1 cellular context compared by ENCODE assay signal in the genomic region with DNA sequence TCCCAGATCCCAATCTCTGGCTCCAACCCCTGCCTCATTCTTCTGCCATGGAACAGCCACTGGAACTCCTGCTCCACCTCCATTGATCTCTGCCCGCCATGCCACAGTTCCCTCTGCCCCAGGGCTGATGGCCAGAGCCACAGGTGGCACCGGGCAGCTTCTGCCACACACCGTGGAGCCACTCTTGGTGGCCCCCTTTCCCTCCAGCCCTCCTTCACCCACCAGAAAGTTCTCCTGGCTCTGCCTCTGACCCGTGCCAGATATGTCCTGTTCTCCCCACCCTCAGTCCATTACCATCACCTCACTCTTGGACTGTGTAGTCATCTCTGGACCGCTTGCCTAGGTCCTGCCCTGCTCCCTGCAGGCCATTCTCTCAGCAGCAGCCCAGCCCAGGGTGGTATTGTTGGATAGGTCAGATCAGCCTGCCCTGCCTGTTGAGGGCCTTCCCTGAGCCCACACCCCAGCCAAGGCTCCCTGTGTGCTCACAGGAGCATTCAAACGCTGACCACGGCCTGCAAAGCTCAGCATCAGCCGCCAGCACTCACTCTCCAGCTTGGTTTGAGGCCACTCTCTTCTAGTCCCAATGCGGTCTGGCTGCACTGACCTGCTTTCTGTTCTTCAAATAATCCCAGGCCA.
TF ChIP-seq lines count a peak whose summit lies in the region.

No MANE protein-coding gene starts in this region.

TF ChIP-seq in HepG2, 621 proteins besides CTCF, POLR2A, EP300 and RAD21 (continued from another document):
- TF ChIP-seq HCFC1 (IDR thresholded peaks at IDR 0.05; ENCODE audit: low read depth, low read length) (no peak), MYNN (CRISPR knock-in tag; IDR thresholded peaks at IDR 0.05; ENCODE audit: low read depth) (no peak), ZNF775 (CRISPR knock-in tag; IDR thresholded peaks at IDR 0.05; ENCODE audit: borderline replicate concordance) (no peak), MED13 (CRISPR knock-in tag; IDR thresholded peaks at IDR 0.05) (no peak), MEIS2 (CRISPR knock-in tag; IDR thresholded peaks at IDR 0.05) (no peak), RXRA (CRISPR knock-in tag; IDR thresholded peaks at IDR 0.05) (no peak), ZSCAN31 (CRISPR knock-in tag; IDR thresholded peaks at IDR 0.05; ENCODE audit: low read depth) (no peak), ZNF160 (CRISPR knock-in tag; IDR thresholded peaks at IDR 0.05) (no peak), FOXK2 (IDR thresholded peaks at IDR 0.05) (no peak)
- TF ChIP-seq, protein P1, sequence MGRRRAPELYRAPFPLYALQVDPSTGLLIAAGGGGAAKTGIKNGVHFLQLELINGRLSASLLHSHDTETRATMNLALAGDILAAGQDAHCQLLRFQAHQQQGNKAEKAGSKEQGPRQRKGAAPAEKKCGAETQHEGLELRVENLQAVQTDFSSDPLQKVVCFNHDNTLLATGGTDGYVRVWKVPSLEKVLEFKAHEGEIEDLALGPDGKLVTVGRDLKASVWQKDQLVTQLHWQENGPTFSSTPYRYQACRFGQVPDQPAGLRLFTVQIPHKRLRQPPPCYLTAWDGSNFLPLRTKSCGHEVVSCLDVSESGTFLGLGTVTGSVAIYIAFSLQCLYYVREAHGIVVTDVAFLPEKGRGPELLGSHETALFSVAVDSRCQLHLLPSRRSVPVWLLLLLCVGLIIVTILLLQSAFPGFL (CRISPR knock-in tag; IDR thresholded peaks at IDR 0.05) = no peak
- TF ChIP-seq, protein P2, sequence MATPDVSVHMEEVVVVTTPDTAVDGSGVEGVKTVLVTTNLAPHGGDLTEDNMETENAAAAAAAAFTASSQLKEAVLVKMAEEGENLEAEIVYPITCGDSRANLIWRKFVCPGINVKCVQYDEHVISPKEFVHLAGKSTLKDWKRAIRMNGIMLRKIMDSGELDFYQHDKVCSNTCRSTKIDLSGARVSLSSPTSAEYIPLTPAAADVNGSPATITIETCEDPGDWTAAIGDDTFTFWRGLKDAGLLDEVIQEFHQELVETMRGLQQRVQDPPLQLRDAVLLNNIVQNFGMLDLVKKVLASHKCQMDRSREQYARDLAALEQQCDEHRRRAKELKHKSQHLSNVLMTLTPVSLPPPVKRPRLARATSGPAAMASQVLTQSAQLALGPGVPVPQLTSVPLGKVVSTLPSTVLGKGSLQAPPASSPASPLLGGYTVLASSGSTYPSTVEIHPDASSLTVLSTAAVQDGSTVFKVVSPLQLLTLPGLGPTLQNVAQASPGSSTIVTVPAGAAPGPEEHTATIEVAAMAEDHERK (CRISPR knock-in tag; IDR thresholded peaks at IDR 0.05; ENCODE audit: low read depth) = no peak
- TF ChIP-seq, protein P3, sequence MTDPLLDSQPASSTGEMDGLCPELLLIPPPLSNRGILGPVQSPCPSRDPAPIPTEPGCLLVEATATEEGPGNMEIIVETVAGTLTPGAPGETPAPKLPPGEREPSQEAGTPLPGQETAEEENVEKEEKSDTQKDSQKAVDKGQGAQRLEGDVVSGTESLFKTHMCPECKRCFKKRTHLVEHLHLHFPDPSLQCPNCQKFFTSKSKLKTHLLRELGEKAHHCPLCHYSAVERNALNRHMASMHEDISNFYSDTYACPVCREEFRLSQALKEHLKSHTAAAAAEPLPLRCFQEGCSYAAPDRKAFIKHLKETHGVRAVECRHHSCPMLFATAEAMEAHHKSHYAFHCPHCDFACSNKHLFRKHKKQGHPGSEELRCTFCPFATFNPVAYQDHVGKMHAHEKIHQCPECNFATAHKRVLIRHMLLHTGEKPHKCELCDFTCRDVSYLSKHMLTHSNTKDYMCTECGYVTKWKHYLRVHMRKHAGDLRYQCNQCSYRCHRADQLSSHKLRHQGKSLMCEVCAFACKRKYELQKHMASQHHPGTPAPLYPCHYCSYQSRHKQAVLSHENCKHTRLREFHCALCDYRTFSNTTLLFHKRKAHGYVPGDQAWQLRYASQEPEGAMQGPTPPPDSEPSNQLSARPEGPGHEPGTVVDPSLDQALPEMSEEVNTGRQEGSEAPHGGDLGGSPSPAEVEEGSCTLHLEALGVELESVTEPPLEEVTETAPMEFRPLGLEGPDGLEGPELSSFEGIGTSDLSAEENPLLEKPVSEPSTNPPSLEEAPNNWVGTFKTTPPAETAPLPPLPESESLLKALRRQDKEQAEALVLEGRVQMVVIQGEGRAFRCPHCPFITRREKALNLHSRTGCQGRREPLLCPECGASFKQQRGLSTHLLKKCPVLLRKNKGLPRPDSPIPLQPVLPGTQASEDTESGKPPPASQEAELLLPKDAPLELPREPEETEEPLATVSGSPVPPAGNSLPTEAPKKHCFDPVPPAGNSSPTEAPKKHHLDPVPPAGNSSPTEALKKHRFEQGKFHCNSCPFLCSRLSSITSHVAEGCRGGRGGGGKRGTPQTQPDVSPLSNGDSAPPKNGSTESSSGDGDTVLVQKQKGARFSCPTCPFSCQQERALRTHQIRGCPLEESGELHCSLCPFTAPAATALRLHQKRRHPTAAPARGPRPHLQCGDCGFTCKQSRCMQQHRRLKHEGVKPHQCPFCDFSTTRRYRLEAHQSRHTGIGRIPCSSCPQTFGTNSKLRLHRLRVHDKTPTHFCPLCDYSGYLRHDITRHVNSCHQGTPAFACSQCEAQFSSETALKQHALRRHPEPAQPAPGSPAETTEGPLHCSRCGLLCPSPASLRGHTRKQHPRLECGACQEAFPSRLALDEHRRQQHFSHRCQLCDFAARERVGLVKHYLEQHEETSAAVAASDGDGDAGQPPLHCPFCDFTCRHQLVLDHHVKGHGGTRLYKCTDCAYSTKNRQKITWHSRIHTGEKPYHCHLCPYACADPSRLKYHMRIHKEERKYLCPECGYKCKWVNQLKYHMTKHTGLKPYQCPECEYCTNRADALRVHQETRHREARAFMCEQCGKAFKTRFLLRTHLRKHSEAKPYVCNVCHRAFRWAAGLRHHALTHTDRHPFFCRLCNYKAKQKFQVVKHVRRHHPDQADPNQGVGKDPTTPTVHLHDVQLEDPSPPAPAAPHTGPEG (CRISPR knock-in tag; IDR thresholded peaks at IDR 0.05) = no peak
- TF ChIP-seq, protein P4, sequence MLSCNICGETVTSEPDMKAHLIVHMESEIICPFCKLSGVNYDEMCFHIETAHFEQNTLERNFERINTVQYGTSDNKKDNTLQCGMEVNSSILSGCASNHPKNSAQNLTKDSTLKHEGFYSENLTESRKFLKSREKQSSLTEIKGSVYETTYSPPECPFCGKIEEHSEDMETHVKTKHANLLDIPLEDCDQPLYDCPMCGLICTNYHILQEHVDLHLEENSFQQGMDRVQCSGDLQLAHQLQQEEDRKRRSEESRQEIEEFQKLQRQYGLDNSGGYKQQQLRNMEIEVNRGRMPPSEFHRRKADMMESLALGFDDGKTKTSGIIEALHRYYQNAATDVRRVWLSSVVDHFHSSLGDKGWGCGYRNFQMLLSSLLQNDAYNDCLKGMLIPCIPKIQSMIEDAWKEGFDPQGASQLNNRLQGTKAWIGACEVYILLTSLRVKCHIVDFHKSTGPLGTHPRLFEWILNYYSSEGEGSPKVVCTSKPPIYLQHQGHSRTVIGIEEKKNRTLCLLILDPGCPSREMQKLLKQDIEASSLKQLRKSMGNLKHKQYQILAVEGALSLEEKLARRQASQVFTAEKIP (CRISPR knock-in tag; IDR thresholded peaks at IDR 0.05; ENCODE audit: borderline replicate concordance) = no peak
